In genomic region chr11:119093951-119094815, GRCh38 we compare ENCODE assay signal across 1 cellular context.
TF ChIP-seq lines count a peak whose summit lies in the region.

No MANE protein-coding gene starts in this region.

TF ChIP-seq in HEK293, 187 proteins besides CTCF, POLR2A, EP300 and RAD21 (continued from another document):
- TF ChIP-seq PBX3 (CRISPR knock-in tag; IDR thresholded peaks at IDR 0.05) (0 out of 2 replicates have a peak, but pooled peaks have one; percentile 17), GLI4 (tag by site-specific recombination; IDR thresholded peaks at IDR 0.05) (no peak), ZNF600 (tag by site-specific recombination; IDR thresholded peaks at IDR 0.05) (0 out of 2 replicates have a peak, but pooled peaks have one; percentile 21), ZNF239 (tag by site-specific recombination; IDR thresholded peaks at IDR 0.05) (0 out of 2 replicates have a peak, but pooled peaks have one; percentile 20), ZNF837 (tag by site-specific recombination; IDR thresholded peaks at IDR 0.05) (0 out of 2 replicates have a peak, but pooled peaks have one; percentile 57)
- TF ChIP-seq, protein P1, sequence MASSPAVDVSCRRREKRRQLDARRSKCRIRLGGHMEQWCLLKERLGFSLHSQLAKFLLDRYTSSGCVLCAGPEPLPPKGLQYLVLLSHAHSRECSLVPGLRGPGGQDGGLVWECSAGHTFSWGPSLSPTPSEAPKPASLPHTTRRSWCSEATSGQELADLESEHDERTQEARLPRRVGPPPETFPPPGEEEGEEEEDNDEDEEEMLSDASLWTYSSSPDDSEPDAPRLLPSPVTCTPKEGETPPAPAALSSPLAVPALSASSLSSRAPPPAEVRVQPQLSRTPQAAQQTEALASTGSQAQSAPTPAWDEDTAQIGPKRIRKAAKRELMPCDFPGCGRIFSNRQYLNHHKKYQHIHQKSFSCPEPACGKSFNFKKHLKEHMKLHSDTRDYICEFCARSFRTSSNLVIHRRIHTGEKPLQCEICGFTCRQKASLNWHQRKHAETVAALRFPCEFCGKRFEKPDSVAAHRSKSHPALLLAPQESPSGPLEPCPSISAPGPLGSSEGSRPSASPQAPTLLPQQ (tag by site-specific recombination; IDR thresholded peaks at IDR 0.05): 0 out of 2 replicates have a peak, but pooled peaks have one; percentile 13
- TF ChIP-seq, protein P2, sequence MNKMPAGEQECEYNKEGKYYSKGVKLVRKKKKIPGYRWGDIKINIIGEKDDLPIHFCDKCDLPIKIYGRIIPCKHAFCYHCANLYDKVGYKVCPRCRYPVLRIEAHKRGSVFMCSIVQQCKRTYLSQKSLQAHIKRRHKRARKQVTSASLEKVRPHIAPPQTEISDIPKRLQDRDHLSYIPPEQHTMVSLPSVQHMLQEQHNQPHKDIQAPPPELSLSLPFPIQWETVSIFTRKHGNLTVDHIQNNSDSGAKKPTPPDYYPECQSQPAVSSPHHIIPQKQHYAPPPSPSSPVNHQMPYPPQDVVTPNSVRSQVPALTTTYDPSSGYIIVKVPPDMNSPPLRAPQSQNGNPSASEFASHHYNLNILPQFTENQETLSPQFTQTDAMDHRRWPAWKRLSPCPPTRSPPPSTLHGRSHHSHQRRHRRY (tag by site-specific recombination; IDR thresholded peaks at IDR 0.05): peak; percentile 86; the same call in 1 of the 2 replicates
- TF ChIP-seq, protein P3, sequence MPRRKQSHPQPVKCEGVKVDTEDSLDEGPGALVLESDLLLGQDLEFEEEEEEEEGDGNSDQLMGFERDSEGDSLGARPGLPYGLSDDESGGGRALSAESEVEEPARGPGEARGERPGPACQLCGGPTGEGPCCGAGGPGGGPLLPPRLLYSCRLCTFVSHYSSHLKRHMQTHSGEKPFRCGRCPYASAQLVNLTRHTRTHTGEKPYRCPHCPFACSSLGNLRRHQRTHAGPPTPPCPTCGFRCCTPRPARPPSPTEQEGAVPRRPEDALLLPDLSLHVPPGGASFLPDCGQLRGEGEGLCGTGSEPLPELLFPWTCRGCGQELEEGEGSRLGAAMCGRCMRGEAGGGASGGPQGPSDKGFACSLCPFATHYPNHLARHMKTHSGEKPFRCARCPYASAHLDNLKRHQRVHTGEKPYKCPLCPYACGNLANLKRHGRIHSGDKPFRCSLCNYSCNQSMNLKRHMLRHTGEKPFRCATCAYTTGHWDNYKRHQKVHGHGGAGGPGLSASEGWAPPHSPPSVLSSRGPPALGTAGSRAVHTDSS (tag by site-specific recombination; IDR thresholded peaks at IDR 0.05): no peak
TF ChIP-seq in HEK293: peak in this region for 11.
